8 cellular contexts compared by ENCODE assay signal in genomic region chr20:25407311-25408169, GRCh38. TPM values are rescaled to one million over a fixed set of nuclear protein-coding genes. Genes with fewer than 3 reads are reported as not detected.
A peak's percentile ranks its signal among the peaks of the same experiment; 100 is the strongest.
DNase-seq lines count a peak whose midpoint lies in the region; ATAC-seq, FAIRE-seq and TF ChIP-seq lines count a peak whose summit lies in the region.

Gene GINS1, plus strand, starts transcription at chr20:25407673. Its CDS starts 148 bp downstream, at chr20:25407821.

- H3K9ac ChIP-seq in kidney (ENCODE audit: low read length in 2 of 2): peak within 1 kb of the TSS; percentile 34 to 61

- intact Hi-C loops in kidney (cut with DNase I): no loop called here

- no peak within 1 kb of the TSS for H3K27ac ChIP-seq in kidney (ENCODE audit: low read depth in 2 of 2, low read length in 2 of 2)

- DNase-seq in AML-193 (lab: John Stamatoyannopoulos, UW): peak; percentile 72 to 79
- DNase-seq in NCI-H226: peak; percentile 93
- peak; percentile 14 to 65 (median 44) for DNase-seq in activated CD4-positive, CD25-positive, alpha-beta regulatory T cell (lab: John Stamatoyannopoulos, UW)
- peak; percentile 91 for DNase-seq in cerebellar cortex (ENCODE audit: low spot score)
- peak; percentile 90 for DNase-seq in kidney
- peak; percentile 37 to 76 for DNase-seq in stimulated activated CD4-positive, alpha-beta T cell treated with anti-CD3 and anti-CD28 coated beads, Interleukin-15, amount 100 ng/mL, for 1 hour (ENCODE audit: low read depth in 1 of 2, low spot score in 1 of 2)

- peak within 1 kb of the TSS; percentile 78 to 86 for H3K4me3 ChIP-seq in kidney (ENCODE audit: low read length in 2 of 2)

- H3K36me3 ChIP-seq in kidney (ENCODE audit: control insufficient read depth in 1 of 2, insufficient read depth in 2 of 2, low read length in 2 of 2): no peaks in the 10 kb centered on the region

- peaks cover 4% of the 10 kb centered on the region in 2 donors for H3K4me1 ChIP-seq in kidney (ENCODE audit: control insufficient read depth in 1 of 2, insufficient read depth in 1 of 2, low read depth in 1 of 2, low read length in 2 of 2)

- no peak for FAIRE-seq in kidney (lab: Jason Lieb, UNC)

- peak; percentile 91 for ATAC-seq in GM19035 (IDR thresholded peaks at IDR 0.05; ENCODE audit: unreplicated experiment)
- ATAC-seq in HG03280 (IDR thresholded peaks at IDR 0.05; ENCODE audit: unreplicated experiment): peak; percentile 88

- no peak for TF ChIP-seq CTCF in kidney (IDR thresholded peaks at IDR 0.05; ENCODE audit: borderline replicate concordance, extremely low read depth, insufficient read depth)

- peaks cover 4 to 6% of the 10 kb centered on the region in 2 donors for H3K9me3 ChIP-seq in kidney (ENCODE audit: control insufficient read depth in 1 of 2, low read length in 2 of 2)

RNA-seq across cellular contexts. Expression of gene GINS1, which starts in this region (rescaled TPM):
- total RNA-seq in kidney: 2.4 TPM
- 1.1 TPM for polyA plus RNA-seq in kidney (ENCODE audit: insufficient read depth, low read depth, low replicate concordance)
